1 cellular context compared by ENCODE assay signal in the genomic region with DNA sequence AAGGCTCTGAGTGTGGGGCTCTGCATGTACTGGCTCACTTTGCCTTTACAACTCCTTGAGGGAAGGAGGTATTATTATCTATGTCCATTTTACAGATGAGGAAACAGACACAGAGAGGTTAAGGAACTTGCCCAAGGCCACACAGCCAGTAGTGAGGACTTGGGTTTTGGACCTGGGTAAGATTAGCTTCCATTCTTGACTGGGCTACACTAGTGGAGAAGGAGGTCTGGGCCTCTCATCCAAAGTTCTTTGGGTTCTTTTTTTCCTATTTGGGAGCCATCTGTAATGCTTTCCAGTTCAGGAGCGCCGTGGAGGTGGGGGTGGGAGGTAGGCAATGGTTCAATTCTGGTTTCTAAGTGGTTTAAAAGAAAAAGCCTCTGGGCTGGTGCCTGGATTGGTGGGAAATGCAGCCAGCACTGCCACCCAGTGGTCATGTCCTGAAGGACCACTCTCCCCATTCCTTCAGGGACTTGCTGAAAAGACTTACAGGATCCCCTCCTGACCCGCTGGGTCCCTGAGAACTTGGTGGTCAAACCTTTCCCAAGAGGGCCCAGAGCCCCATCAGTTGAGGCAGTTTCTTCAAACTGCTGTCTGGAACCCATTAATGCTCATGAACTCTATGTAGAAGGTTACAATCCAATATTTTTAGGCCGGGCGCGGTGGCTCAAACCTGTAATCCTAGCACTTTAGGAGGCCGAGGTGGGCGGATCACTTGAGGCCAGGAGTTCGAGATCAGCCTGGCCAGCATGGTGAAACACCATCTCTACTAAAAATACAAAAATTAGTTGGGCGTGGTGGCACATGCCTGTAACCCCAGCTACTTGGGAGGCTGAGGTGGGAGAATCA.
TF ChIP-seq lines count a peak whose summit lies in the region.

No MANE protein-coding gene starts in this region.

TF ChIP-seq in HEK293, 187 proteins besides CTCF, POLR2A, EP300 and RAD21 (continued from another document):
- TF ChIP-seq, protein P1, sequence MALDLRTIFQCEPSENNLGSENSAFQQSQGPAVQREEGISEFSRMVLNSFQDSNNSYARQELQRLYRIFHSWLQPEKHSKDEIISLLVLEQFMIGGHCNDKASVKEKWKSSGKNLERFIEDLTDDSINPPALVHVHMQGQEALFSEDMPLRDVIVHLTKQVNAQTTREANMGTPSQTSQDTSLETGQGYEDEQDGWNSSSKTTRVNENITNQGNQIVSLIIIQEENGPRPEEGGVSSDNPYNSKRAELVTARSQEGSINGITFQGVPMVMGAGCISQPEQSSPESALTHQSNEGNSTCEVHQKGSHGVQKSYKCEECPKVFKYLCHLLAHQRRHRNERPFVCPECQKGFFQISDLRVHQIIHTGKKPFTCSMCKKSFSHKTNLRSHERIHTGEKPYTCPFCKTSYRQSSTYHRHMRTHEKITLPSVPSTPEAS (tag by site-specific recombination; IDR thresholded peaks at IDR 0.05): no peak
- TF ChIP-seq MYNN (tag by site-specific recombination; IDR thresholded peaks at IDR 0.05; ENCODE audit: borderline replicate concordance) (no peak), KLF7 (tag by site-specific recombination; IDR thresholded peaks at IDR 0.05; ENCODE audit: borderline replicate concordance) (no peak), FEZF1 (tag by site-specific recombination; IDR thresholded peaks at IDR 0.05) (no peak), ZNF416 (tag by site-specific recombination; IDR thresholded peaks at IDR 0.05) (no peak), ZXDB (tag by site-specific recombination; IDR thresholded peaks at IDR 0.05) (no peak), SALL2 (tag by site-specific recombination; IDR thresholded peaks at IDR 0.05; ENCODE audit: borderline replicate concordance) (no peak), ZNF121 (tag by site-specific recombination; IDR thresholded peaks at IDR 0.05) (no peak)
- TF ChIP-seq, protein P2, sequence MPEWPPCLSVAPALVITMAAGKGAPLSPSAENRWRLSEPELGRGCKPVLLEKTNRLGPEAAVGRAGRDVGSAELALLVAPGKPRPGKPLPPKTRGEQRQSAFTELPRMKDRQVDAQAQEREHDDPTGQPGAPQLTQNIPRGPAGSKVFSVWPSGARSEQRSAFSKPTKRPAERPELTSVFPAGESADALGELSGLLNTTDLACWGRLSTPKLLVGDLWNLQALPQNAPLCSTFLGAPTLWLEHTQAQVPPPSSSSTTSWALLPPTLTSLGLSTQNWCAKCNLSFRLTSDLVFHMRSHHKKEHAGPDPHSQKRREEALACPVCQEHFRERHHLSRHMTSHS (tag by site-specific recombination; IDR thresholded peaks at IDR 0.05): no peak
- TF ChIP-seq, protein P3, sequence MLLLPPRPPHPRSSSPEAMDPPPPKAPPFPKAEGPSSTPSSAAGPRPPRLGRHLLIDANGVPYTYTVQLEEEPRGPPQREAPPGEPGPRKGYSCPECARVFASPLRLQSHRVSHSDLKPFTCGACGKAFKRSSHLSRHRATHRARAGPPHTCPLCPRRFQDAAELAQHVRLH (tag by site-specific recombination; IDR thresholded peaks at IDR 0.05): no peak
